Comparison of ENCODE assay signal across 27 cellular contexts in the genomic region with DNA sequence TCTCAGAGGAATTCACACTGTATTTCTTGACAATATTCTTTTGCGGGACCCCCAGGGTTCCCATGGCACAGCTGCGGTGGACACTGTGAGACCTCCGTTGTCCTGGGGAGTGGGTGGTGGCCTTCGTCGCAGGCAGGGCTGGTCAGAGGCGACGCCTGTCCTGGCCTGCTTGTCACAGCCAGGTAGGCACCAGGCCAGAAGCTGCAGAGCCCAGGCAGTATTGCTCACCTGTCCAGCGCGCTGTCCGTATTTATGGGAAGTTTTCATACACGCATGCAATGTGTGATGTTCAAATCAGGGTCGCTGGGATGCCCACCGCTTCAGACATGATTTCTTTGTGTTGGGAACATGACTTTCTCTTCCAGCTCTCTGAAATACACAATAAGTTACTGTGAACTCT.
"Had no signal": no experiment of that assay in that cellular context is flagged by ENCODE, and none has a peak within 500 bp of the region (broad histone marks: within the 10 kb centered on the region; RNA-seq: fewer than 3 reads in every experiment).

No MANE protein-coding gene starts in this region.

- H3K4me1 Mint-ChIP-seq: stimulated activated naive CD8-positive, alpha-beta T cell treated with anti-CD3 and anti-CD28 coated beads, Interleukin-15, amount 100 ng/mL, for 72 hours had no signal

- H3K36me3 ChIP-seq: left lung, prostate gland, sigmoid colon, thyroid gland, transverse colon, upper lobe of left lung had no signal

- ATAC-seq: left cardiac atrium; left lung; mucosa of descending colon; naive thymus-derived CD4-positive, alpha-beta T cell; natural killer cell treated with Interleukin-12 subunit alpha and Interleukin-12 subunit beta and Interleukin-15 and Interleukin-18, amount 100 ng/mL, for 72 hours; pancreas; right cardiac atrium; stimulated activated memory B cell treated with anti-CD40 and anti-IgM and Interleukin-4, amounts not matched to agents 10 μg/mL and 1 μg/mL and 100 μg/mL, for 72 hours; stimulated activated naive CD8-positive, alpha-beta T cell treated with anti-CD3 and anti-CD28 coated beads, Interleukin-15, amount 100 ng/mL, for 72 hours had no signal

- H3K9me3 Mint-ChIP-seq: memory B cell; naive thymus-derived CD4-positive, alpha-beta T cell; natural killer cell treated with Interleukin-12 subunit alpha and Interleukin-12 subunit beta and Interleukin-15 and Interleukin-18, amount 100 ng/mL, for 72 hours; stimulated activated memory B cell treated with anti-CD40 and anti-IgM and Interleukin-4, amounts not matched to agents 10 μg/mL and 1 μg/mL and 100 μg/mL, for 72 hours; stimulated activated naive CD8-positive, alpha-beta T cell treated with anti-CD3 and anti-CD28 coated beads, Interleukin-15, amount 100 ng/mL, for 72 hours had no signal

- H3K4me3 Mint-ChIP-seq: memory B cell; naive thymus-derived CD4-positive, alpha-beta T cell; natural killer cell treated with Interleukin-12 subunit alpha and Interleukin-12 subunit beta and Interleukin-15 and Interleukin-18, amount 100 ng/mL, for 72 hours; stimulated activated memory B cell treated with anti-CD40 and anti-IgM and Interleukin-4, amounts not matched to agents 10 μg/mL and 1 μg/mL and 100 μg/mL, for 72 hours; stimulated activated naive CD8-positive, alpha-beta T cell treated with anti-CD3 and anti-CD28 coated beads, Interleukin-15, amount 100 ng/mL, for 72 hours had no signal

- H3K27ac Mint-ChIP-seq: naive thymus-derived CD4-positive, alpha-beta T cell; natural killer cell treated with Interleukin-12 subunit alpha and Interleukin-12 subunit beta and Interleukin-15 and Interleukin-18, amount 100 ng/mL, for 72 hours; stimulated activated memory B cell treated with anti-CD40 and anti-IgM and Interleukin-4, amounts not matched to agents 10 μg/mL and 1 μg/mL and 100 μg/mL, for 72 hours had no signal

- H3K9me3 ChIP-seq: left lung, mucosa of descending colon, pancreas, prostate gland, sigmoid colon, testis, thyroid gland, transverse colon, upper lobe of left lung had no signal

- H3K36me3 Mint-ChIP-seq: natural killer cell treated with Interleukin-12 subunit alpha and Interleukin-12 subunit beta and Interleukin-15 and Interleukin-18, amount 100 ng/mL, for 72 hours had no signal

- H3K4me1 ChIP-seq: left lung, pancreas, prostate gland, sigmoid colon, testis, thyroid gland, transverse colon, upper lobe of left lung had no signal

- DNase-seq: hippocampal formation; kidney glomerular epithelial cell; left cardiac atrium; midbrain; mucosa of descending colon; nucleus accumbens; retina; right cardiac atrium; sigmoid colon; small intestine; stimulated activated CD4-positive, alpha-beta T cell treated with anti-CD3 and anti-CD28 coated beads, Interleukin-1b, Interleukin-23, amount 100 ng/mL, for 48 hours; stimulated activated CD4-positive, alpha-beta T cell treated with anti-CD3 and anti-CD28 coated beads, Interleukin-2, amount 100 ng/mL, for 48 hours; stimulated activated CD4-positive, alpha-beta T cell treated with anti-CD3 and anti-CD28 coated beads, Interleukin-4, amount 100 ng/mL, for 4 hours; stimulated activated CD8-positive, alpha-beta memory T cell treated with anti-CD3 and anti-CD28 coated beads, Interleukin-4, amount 100 ng/mL, for 48 hours; stimulated activated naive CD4-positive, alpha-beta T cell treated with Interleukin-2 at 50 U/mL for 16 hours; stimulated activated naive CD8-positive, alpha-beta T cell treated with anti-CD3 and anti-CD28 coated beads, Interleukin-15, amount 100 ng/mL, for 72 hours; testis; thyroid gland; transverse colon; upper lobe of left lung had no signal

- H3K27ac ChIP-seq: left lung, pancreas, prostate gland, sigmoid colon, testis, thyroid gland, transverse colon, upper lobe of left lung had no signal

- H3K4me3 ChIP-seq: left lung, mucosa of descending colon, pancreas, prostate gland, sigmoid colon, testis, thyroid gland, transverse colon, upper lobe of left lung had no signal

- H3K27me3 Mint-ChIP-seq: memory B cell; stimulated activated memory B cell treated with anti-CD40 and anti-IgM and Interleukin-4, amounts not matched to agents 10 μg/mL and 1 μg/mL and 100 μg/mL, for 72 hours; stimulated activated naive CD8-positive, alpha-beta T cell treated with anti-CD3 and anti-CD28 coated beads, Interleukin-15, amount 100 ng/mL, for 72 hours had no signal

- H3K27me3 ChIP-seq: left lung, pancreas, sigmoid colon, testis, thyroid gland, upper lobe of left lung had no signal
